In the genomic region with DNA sequence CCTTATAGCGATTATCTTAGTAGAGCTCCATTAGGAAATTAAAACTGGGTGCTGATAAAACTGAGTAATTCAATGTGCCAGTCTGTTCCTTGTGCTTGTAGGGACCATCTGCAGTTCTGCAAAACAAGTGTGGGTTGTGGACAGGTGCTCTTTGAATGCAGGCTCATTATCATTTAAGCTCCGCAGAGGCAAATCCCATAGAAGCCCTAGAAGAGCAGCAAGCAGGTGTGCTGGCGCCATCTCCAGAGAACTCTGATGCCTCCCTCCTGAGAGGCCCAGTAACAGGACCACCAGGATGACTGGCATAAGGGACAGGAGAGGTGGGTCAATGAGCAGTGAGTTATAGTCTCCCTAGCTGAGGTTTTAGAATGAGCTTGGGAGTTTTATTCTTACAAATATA, we compare ENCODE assay signal across 1 cellular context.
TF ChIP-seq lines count a peak whose summit lies in the region.

No MANE protein-coding gene starts in this region.

TF ChIP-seq in GM23338, 12 proteins besides CTCF, POLR2A, EP300 and RAD21:
- TF ChIP-seq, protein P1, sequence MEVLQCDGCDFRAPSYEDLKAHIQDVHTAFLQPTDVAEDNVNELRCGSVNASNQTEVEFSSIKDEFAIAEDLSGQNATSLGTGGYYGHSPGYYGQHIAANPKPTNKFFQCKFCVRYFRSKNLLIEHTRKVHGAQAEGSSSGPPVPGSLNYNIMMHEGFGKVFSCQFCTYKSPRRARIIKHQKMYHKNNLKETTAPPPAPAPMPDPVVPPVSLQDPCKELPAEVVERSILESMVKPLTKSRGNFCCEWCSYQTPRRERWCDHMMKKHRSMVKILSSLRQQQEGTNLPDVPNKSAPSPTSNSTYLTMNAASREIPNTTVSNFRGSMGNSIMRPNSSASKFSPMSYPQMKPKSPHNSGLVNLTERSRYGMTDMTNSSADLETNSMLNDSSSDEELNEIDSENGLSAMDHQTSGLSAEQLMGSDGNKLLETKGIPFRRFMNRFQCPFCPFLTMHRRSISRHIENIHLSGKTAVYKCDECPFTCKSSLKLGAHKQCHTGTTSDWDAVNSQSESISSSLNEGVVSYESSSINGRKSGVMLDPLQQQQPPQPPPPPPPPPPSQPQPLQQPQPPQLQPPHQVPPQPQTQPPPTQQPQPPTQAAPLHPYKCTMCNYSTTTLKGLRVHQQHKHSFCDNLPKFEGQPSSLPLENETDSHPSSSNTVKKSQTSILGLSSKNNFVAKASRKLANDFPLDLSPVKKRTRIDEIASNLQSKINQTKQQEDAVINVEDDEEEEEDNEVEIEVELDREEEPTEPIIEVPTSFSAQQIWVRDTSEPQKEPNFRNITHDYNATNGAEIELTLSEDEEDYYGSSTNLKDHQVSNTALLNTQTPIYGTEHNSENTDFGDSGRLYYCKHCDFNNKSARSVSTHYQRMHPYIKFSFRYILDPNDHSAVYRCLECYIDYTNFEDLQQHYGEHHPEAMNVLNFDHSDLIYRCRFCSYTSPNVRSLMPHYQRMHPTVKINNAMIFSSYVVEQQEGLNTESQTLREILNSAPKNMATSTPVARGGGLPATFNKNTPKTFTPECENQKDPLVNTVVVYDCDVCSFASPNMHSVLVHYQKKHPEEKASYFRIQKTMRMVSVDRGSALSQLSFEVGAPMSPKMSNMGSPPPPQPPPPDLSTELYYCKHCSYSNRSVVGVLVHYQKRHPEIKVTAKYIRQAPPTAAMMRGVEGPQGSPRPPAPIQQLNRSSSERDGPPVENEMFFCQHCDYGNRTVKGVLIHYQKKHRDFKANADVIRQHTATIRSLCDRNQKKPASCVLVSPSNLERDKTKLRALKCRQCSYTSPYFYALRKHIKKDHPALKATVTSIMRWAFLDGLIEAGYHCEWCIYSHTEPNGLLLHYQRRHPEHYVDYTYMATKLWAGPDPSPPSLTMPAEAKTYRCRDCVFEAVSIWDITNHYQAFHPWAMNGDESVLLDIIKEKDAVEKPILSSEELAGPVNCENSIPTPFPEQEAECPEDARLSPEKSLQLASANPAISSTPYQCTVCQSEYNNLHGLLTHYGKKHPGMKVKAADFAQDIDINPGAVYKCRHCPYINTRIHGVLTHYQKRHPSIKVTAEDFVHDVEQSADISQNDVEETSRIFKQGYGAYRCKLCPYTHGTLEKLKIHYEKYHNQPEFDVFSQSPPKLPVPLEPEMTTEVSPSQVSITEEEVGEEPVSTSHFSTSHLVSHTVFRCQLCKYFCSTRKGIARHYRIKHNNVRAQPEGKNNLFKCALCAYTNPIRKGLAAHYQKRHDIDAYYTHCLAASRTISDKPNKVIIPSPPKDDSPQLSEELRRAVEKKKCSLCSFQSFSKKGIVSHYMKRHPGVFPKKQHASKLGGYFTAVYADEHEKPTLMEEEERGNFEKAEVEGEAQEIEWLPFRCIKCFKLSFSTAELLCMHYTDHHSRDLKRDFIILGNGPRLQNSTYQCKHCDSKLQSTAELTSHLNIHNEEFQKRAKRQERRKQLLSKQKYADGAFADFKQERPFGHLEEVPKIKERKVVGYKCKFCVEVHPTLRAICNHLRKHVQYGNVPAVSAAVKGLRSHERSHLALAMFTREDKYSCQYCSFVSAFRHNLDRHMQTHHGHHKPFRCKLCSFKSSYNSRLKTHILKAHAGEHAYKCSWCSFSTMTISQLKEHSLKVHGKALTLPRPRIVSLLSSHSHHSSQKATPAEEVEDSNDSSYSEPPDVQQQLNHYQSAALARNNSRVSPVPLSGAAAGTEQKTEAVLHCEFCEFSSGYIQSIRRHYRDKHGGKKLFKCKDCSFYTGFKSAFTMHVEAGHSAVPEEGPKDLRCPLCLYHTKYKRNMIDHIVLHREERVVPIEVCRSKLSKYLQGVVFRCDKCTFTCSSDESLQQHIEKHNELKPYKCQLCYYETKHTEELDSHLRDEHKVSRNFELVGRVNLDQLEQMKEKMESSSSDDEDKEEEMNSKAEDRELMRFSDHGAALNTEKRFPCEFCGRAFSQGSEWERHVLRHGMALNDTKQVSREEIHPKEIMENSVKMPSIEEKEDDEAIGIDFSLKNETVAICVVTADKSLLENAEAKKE (CRISPR knock-in tag; IDR thresholded peaks at IDR 0.05), result no peak
- TF ChIP-seq EZH2 (IDR thresholded peaks at IDR 0.05; ENCODE audit: low read depth, unreplicated experiment) (no peak), ZNF114 (CRISPR knock-in tag; IDR thresholded peaks at IDR 0.05) (no peak), NANOG (IDR thresholded peaks at IDR 0.05; ENCODE audit: borderline replicate concordance) (no peak), CREB1 (CRISPR knock-in tag; IDR thresholded peaks at IDR 0.05; ENCODE audit: low read depth) (no peak), STAT1 (IDR thresholded peaks at IDR 0.05; ENCODE audit: unreplicated experiment) (no peak), JUNB (IDR thresholded peaks at IDR 0.05; ENCODE audit: unreplicated experiment) (no peak), ZNF331 (CRISPR knock-in tag; IDR thresholded peaks at IDR 0.05; ENCODE audit: low read depth) (no peak), POLR2AphosphoS5 (IDR thresholded peaks at IDR 0.05; ENCODE audit: low read depth) (no peak), EZH2phosphoT487 (IDR thresholded peaks at IDR 0.05; ENCODE audit: unreplicated experiment) (no peak)
- TF ChIP-seq, protein P2, sequence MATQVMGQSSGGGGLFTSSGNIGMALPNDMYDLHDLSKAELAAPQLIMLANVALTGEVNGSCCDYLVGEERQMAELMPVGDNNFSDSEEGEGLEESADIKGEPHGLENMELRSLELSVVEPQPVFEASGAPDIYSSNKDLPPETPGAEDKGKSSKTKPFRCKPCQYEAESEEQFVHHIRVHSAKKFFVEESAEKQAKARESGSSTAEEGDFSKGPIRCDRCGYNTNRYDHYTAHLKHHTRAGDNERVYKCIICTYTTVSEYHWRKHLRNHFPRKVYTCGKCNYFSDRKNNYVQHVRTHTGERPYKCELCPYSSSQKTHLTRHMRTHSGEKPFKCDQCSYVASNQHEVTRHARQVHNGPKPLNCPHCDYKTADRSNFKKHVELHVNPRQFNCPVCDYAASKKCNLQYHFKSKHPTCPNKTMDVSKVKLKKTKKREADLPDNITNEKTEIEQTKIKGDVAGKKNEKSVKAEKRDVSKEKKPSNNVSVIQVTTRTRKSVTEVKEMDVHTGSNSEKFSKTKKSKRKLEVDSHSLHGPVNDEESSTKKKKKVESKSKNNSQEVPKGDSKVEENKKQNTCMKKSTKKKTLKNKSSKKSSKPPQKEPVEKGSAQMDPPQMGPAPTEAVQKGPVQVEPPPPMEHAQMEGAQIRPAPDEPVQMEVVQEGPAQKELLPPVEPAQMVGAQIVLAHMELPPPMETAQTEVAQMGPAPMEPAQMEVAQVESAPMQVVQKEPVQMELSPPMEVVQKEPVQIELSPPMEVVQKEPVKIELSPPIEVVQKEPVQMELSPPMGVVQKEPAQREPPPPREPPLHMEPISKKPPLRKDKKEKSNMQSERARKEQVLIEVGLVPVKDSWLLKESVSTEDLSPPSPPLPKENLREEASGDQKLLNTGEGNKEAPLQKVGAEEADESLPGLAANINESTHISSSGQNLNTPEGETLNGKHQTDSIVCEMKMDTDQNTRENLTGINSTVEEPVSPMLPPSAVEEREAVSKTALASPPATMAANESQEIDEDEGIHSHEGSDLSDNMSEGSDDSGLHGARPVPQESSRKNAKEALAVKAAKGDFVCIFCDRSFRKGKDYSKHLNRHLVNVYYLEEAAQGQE (IDR thresholded peaks at IDR 0.05; ENCODE audit: unreplicated experiment), result no peak
- TF ChIP-seq, protein P3, sequence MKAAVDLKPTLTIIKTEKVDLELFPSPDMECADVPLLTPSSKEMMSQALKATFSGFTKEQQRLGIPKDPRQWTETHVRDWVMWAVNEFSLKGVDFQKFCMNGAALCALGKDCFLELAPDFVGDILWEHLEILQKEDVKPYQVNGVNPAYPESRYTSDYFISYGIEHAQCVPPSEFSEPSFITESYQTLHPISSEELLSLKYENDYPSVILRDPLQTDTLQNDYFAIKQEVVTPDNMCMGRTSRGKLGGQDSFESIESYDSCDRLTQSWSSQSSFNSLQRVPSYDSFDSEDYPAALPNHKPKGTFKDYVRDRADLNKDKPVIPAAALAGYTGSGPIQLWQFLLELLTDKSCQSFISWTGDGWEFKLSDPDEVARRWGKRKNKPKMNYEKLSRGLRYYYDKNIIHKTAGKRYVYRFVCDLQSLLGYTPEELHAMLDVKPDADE (IDR thresholded peaks at IDR 0.05), result no peak
